Comparison of ENCODE assay signal across 12 cellular contexts in the genomic region with DNA sequence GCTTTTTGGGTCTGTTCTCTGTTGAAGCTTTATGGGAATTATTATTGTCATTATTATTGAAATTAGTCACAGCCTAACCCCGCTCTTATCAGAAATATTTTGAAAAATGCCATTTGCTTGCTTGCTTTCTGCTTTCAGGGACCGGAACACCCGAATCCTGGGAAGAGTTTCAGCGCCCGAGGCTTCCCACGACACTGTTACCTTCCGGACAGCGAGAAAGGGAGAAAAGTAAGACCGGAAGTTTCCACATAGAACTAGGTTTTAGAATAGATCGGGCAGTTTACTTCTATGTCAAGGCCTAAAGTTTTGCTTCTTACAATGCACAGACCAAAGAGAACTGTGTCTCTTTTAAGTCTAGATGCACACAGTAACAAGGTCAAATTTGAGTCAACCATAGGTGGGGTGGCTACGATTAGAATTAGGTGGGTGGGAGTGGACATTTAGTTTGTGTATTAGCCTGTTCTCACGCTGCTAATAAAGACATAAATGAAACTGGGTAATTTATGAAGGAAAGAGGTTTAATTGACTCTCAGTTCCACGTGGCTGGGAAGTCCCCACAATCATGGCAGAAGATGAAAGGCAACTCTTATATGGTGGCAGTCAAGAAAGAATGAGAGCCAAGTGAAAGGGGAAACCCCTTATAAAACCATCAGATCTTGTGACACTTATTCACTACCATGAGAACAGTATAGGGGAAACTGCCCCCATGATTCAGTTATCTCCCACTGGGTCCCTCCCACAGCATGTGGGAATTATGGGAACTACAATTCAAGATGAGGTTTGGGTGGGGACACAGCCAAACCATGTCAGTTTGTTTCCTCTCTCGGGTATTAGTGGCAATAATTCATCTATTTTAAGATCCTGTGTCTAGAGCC. TPM values are rescaled to one million over a fixed set of nuclear protein-coding genes. Genes with fewer than 3 reads are reported as not detected.
DNase-seq lines count a peak whose midpoint lies in the region; ATAC-seq, FAIRE-seq and TF ChIP-seq lines count a peak whose summit lies in the region.
"Had no signal": no experiment of that assay in that cellular context is flagged by ENCODE, and none has a peak within 500 bp of the region (broad histone marks: within the 10 kb centered on the region; RNA-seq: fewer than 3 reads in every experiment).

No MANE protein-coding gene starts in this region.

- DNase-seq in stimulated activated naive CD4-positive, alpha-beta T cell treated with Interleukin-2 at 50 U/mL for 16 hours (lab: John Stamatoyannopoulos, UW), result peak; percentile 11
- no peak for DNase-seq in stimulated activated naive CD4-positive, alpha-beta T cell (lab: John Stamatoyannopoulos, UW)
- no peak for DNase-seq in activated naive CD4-positive, alpha-beta T cell treated with anti-CD3 and anti-CD28 coated beads, Interleukin-2, amount 50 U/mL, for 72 hours (ENCODE audit: low spot score in 2 of 2)
- no peak for DNase-seq in A673 (ENCODE audit: low spot score)
- no peak for DNase-seq in SJCRH30
- DNase-seq in RCC 7860 (ENCODE audit: low spot score), result no peak
- DNase-seq: BE2C, cerebellar nuclear complex, Karpas-422 had no signal

- no peaks in the 10 kb centered on the region for H3K9me3 ChIP-seq in A673 (ENCODE audit: low read depth, low read length, poor library complexity, severe bottlenecking)
- H3K9me3 ChIP-seq in SJCRH30 (replicated peaks), result no peaks in the 10 kb centered on the region
- H3K9me3 ChIP-seq: BE2C had no signal

- H3K4me1 ChIP-seq in urinary bladder (ENCODE audit: insufficient read depth) (no peaks in the 10 kb centered on the region), A673 (ENCODE audit: insufficient read depth, low read length, poor library complexity, severe bottlenecking) (peaks cover 38% of the 10 kb centered on the region), SJCRH30 (peaks cover 14% of the 10 kb centered on the region; the same call in 1 of the 2 replicates)
- H3K4me1 ChIP-seq: BE2C had no signal

- no peaks in the 10 kb centered on the region for H3K36me3 ChIP-seq in urinary bladder (ENCODE audit: insufficient read depth)
- no peaks in the 10 kb centered on the region for H3K36me3 ChIP-seq in A673 (ENCODE audit: insufficient read depth, low read length, poor library complexity, severe bottlenecking)
- H3K36me3 ChIP-seq in SJCRH30, result peaks cover 39% of the 10 kb centered on the region
- H3K36me3 ChIP-seq: BE2C had no signal

- peaks cover 0 to 12% of the 10 kb centered on the region in 2 donors for H3K9me3 Mint-ChIP-seq in activated naive CD4-positive, alpha-beta T cell treated with anti-CD3 and anti-CD28 coated beads, Interleukin-2, amount 50 U/mL, for 72 hours

- POLR2A ChIA-PET in A673 (lab: Charles Lee; ENCODE audit: low non-redundant PET), result no interaction called here

- H3K4me3 ChIP-seq in urinary bladder (ENCODE audit: low read depth, low read length) (no peak overlapping the region), A673 (ENCODE audit: low read depth, low read length, poor library complexity, severe bottlenecking) (no peak overlapping the region), SJCRH30 (no peak overlapping the region)

- peaks cover 6 to 20% of the 10 kb centered on the region in 2 donors for H3K36me3 Mint-ChIP-seq in activated naive CD4-positive, alpha-beta T cell treated with anti-CD3 and anti-CD28 coated beads, Interleukin-2, amount 50 U/mL, for 72 hours

- no peak for FAIRE-seq in RCC 7860 (lab: Jason Lieb, UNC)

- BruUV-seq in A673 (replicated peaks; lab: Mats Ljungman, UMichigan), result no TSS peak

- peak; percentile 69 for ATAC-seq in HG02759 (IDR thresholded peaks at IDR 0.05; ENCODE audit: unreplicated experiment)
- peak; percentile 90 to 93 for ATAC-seq in activated naive CD4-positive, alpha-beta T cell treated with anti-CD3 and anti-CD28 coated beads, Interleukin-2, amount 50 U/mL, for 72 hours

- intact Hi-C loops in A673 (cut with micrococcal nuclease; ENCODE audit: unreplicated experiment), result loop anchor here (10.0 kb wide), 1 partner anchor 355 kb away; no protein-coding TSS in a partner anchor

- WGBS in urinary bladder, result 69% methylated on average over 14 of the region's 14 CpGs

- H3K27me3 ChIP-seq in A673 (replicated peaks; ENCODE audit: insufficient read depth, low read depth, low read length, poor library complexity), result no peaks in the 10 kb centered on the region
- no peaks in the 10 kb centered on the region for H3K27me3 ChIP-seq in SJCRH30
- H3K27me3 ChIP-seq: BE2C had no signal

- CTCF ChIA-PET in A673 (lab: Charles Lee), result interaction anchor here (0.9 to 1.1 kb wide), 2 partner anchors 14 to 28 kb away, joined by 4 to 10 read pairs; a partner anchor contains a TSS

- H3K27ac Mint-ChIP-seq in activated naive CD4-positive, alpha-beta T cell treated with anti-CD3 and anti-CD28 coated beads, Interleukin-2, amount 50 U/mL, for 72 hours, result no peak overlapping the region

- peak overlapping the region; percentile 55 for H3K27ac ChIP-seq in urinary bladder (ENCODE audit: low read depth)
- H3K27ac ChIP-seq in A673 (ENCODE audit: low read depth, low read length, poor library complexity, severe bottlenecking), result no peak overlapping the region
- H3K27ac ChIP-seq in SJCRH30, result no peak overlapping the region

- no peak for TF ChIP-seq CTCF in A673 (conservative IDR thresholded peaks at IDR 0.05; ENCODE audit: low read depth, low read length)

RNA-seq across cellular contexts. Expression of a gene that starts 12.9 kb away (rescaled TPM):
- not detected for total RNA-seq in activated naive CD4-positive, alpha-beta T cell treated with anti-CD3 and anti-CD28 coated beads, Interleukin-2, amount 50 U/mL, for 72 hours
- total RNA-seq in urinary bladder (13.7 TPM), A673 (2021) (not detected in 2 replicates)
- 12.8 TPM for polyA plus RNA-seq in urinary bladder
- total RNA-seq in SJCRH30 (2014; rRNA removed; shearing (Covaris generic)), result not detected in 2 replicates
- total RNA-seq: myocyte had no signal

RNA-seq across cellular contexts. Expression of a gene that starts 27.9 kb away (rescaled TPM):
- under 1 TPM in 1 of 2 donors, not detected in 1; 0.16 TPM for total RNA-seq in activated naive CD4-positive, alpha-beta T cell treated with anti-CD3 and anti-CD28 coated beads, Interleukin-2, amount 50 U/mL, for 72 hours
- total RNA-seq in urinary bladder (24.0 TPM), A673 (2021) (1.9 and 2.0 TPM in 2 replicates)
- 14.8 TPM for polyA plus RNA-seq in urinary bladder
- 26.3 and 26.7 TPM in 2 replicates for total RNA-seq in SJCRH30 (2014; rRNA removed; shearing (Covaris generic))

RNA-seq across cellular contexts. Expression of a gene that starts 57.1 kb away (rescaled TPM):
- 100 to 1,000 TPM in 1 of 2 donors, 10 to 100 TPM in 1; 86.7 to 128 TPM for total RNA-seq in activated naive CD4-positive, alpha-beta T cell treated with anti-CD3 and anti-CD28 coated beads, Interleukin-2, amount 50 U/mL, for 72 hours
- total RNA-seq in urinary bladder, result 93.6 TPM
- 12.4 TPM for polyA plus RNA-seq in urinary bladder
- 47.7 and 54.8 TPM in 2 replicates for total RNA-seq in A673 (2021)
- total RNA-seq in SJCRH30 (2014; rRNA removed; shearing (Covaris generic)), result 19.8 and 25.5 TPM in 2 replicates

Comparison
In these comparisons a context has a peak if more than half of its experiments do, and no peak if none do; other contexts are left out.
1. RNA of a gene that starts 12.9 kb away (total RNA-seq): 13.7 TPM in urinary bladder (single experiment); not detected in activated naive CD4-positive, alpha-beta T cell treated with anti-CD3 and anti-CD28 coated beads, Interleukin-2, amount 50 U/mL, for 72 hours, not detected in A673 and not detected in SJCRH30; every median in the first group is over 10 times any median in the second.